ENCODE assay signal across 28 cellular contexts in genomic region chr12:132698336-132698735, GRCh38.
"Had no signal": no experiment of that assay in that cellular context is flagged by ENCODE, and none has a peak within 500 bp of the region (broad histone marks: within the 10 kb centered on the region; RNA-seq: fewer than 3 reads in every experiment).

No MANE protein-coding gene starts in this region.

- H3K27me3 ChIP-seq: esophagus squamous epithelium, gastrocnemius medialis, neutrophil, pancreas, right atrium auricular region, suprapubic skin, transverse colon, vagina had no signal

- H3K27ac ChIP-seq: coronary artery, esophagus squamous epithelium, gastrocnemius medialis, neutrophil, pancreas, right atrium auricular region, suprapubic skin, transverse colon, vagina had no signal

- H3K27ac Mint-ChIP-seq: memory B cell; natural killer cell treated with Interleukin-12 subunit alpha and Interleukin-12 subunit beta and Interleukin-15 and Interleukin-18, amount 100 ng/mL, for 72 hours; stimulated activated naive CD8-positive, alpha-beta T cell treated with anti-CD3 and anti-CD28 coated beads, Interleukin-15, amount 100 ng/mL, for 72 hours had no signal

- H3K27me3 Mint-ChIP-seq: memory B cell; natural killer cell treated with Interleukin-12 subunit alpha and Interleukin-12 subunit beta and Interleukin-15 and Interleukin-18, amount 100 ng/mL, for 72 hours; stimulated activated naive CD8-positive, alpha-beta T cell treated with anti-CD3 and anti-CD28 coated beads, Interleukin-15, amount 100 ng/mL, for 72 hours had no signal

- H3K4me1 Mint-ChIP-seq: stimulated activated naive CD8-positive, alpha-beta T cell treated with anti-CD3 and anti-CD28 coated beads, Interleukin-15, amount 100 ng/mL, for 72 hours had no signal

- H3K9me3 ChIP-seq: esophagus squamous epithelium, gastrocnemius medialis, neutrophil, pancreas, right atrium auricular region, suprapubic skin, transverse colon, vagina had no signal

- DNase-seq: dermis blood vessel endothelial cell; effector memory CD4-positive, alpha-beta T cell; erythroblast; esophagus squamous epithelium; foreskin fibroblast; gastrocnemius medialis; head of caudate nucleus; left ventricle myocardium superior; pancreas; stimulated activated CD4-positive, alpha-beta T cell treated with anti-CD3 and anti-CD28 coated beads, Interleukin-12 subunit alpha, Interleukin-12 subunit beta, amount 100 ng/mL, for 4 hours; stimulated activated CD4-positive, alpha-beta T cell treated with anti-CD3 and anti-CD28 coated beads, Interleukin-1b, Interleukin-23, amount 100 ng/mL, for 48 hours; stimulated activated CD4-positive, alpha-beta T cell treated with anti-CD3 and anti-CD28 coated beads, Interleukin-4, amount 100 ng/mL, for 1 hour; stimulated activated CD8-positive, alpha-beta memory T cell treated with anti-CD3 and anti-CD28 coated beads, Interleukin-4, amount 100 ng/mL, for 48 hours; stimulated activated naive CD4-positive, alpha-beta T cell; stimulated activated naive CD8-positive, alpha-beta T cell treated with anti-CD3 and anti-CD28 coated beads, Interleukin-15, amount 100 ng/mL, for 72 hours; transverse colon had no signal

- H3K4me3 Mint-ChIP-seq: memory B cell; natural killer cell treated with Interleukin-12 subunit alpha and Interleukin-12 subunit beta and Interleukin-15 and Interleukin-18, amount 100 ng/mL, for 72 hours; neural crest cell; stimulated activated naive CD8-positive, alpha-beta T cell treated with anti-CD3 and anti-CD28 coated beads, Interleukin-15, amount 100 ng/mL, for 72 hours had no signal

- H3K4me1 ChIP-seq: gastrocnemius medialis, vagina had no signal

- H3K4me3 ChIP-seq: coronary artery, esophagus squamous epithelium, gastrocnemius medialis, lung, pancreas, right atrium auricular region, smooth muscle cell, suprapubic skin, transverse colon, vagina had no signal

- ATAC-seq: gastrocnemius medialis; left ventricle myocardium superior; natural killer cell treated with Interleukin-12 subunit alpha and Interleukin-12 subunit beta and Interleukin-15 and Interleukin-18, amount 100 ng/mL, for 72 hours; pancreas; sciatic nerve; stimulated activated naive CD8-positive, alpha-beta T cell treated with anti-CD3 and anti-CD28 coated beads, Interleukin-15, amount 100 ng/mL, for 72 hours had no signal

- H3K9me3 Mint-ChIP-seq: memory B cell; natural killer cell treated with Interleukin-12 subunit alpha and Interleukin-12 subunit beta and Interleukin-15 and Interleukin-18, amount 100 ng/mL, for 72 hours; neural crest cell; stimulated activated naive CD8-positive, alpha-beta T cell treated with anti-CD3 and anti-CD28 coated beads, Interleukin-15, amount 100 ng/mL, for 72 hours had no signal

- FAIRE-seq: keratinocyte, pancreas had no signal

- H3K4me2 ChIP-seq: smooth muscle cell had no signal

- H3K36me3 ChIP-seq: gastrocnemius medialis had no signal
